In genomic region chr2:120262150-120262549, GRCh38 we compare ENCODE assay signal across 19 cellular contexts. TPM values are rescaled to one million over a fixed set of nuclear protein-coding genes. Genes with fewer than 3 reads are reported as not detected.
DNase-seq lines count a peak whose midpoint lies in the region; ATAC-seq, FAIRE-seq and TF ChIP-seq lines count a peak whose summit lies in the region.
"Had no signal": no experiment of that assay in that cellular context is flagged by ENCODE, and none has a peak within 500 bp of the region (broad histone marks: within the 10 kb centered on the region; RNA-seq: fewer than 3 reads in every experiment).

No MANE protein-coding gene starts in this region.

- H3K14ac ChIP-seq in mesenchymal stem cell (ENCODE audit: low read length in 2 of 2): no peak overlapping the region

- FAIRE-seq in GM12878 (lab: Jason Lieb, UNC): no peak
- FAIRE-seq: A204.1 had no signal

- H3K79me1 ChIP-seq in mesenchymal stem cell (replicated peaks; ENCODE audit: low read length, poor library complexity, severe bottlenecking): peaks cover 31% of the 10 kb centered on the region

- TF ChIP-seq POLR2A in GM12878 (IDR thresholded peaks at IDR 0.05; ENCODE audit: low read depth, low read length) (no peak), suprapubic skin (IDR thresholded peaks at IDR 0.05) (no peak)

- CTCF ChIA-PET in activated naive CD4-positive, alpha-beta T cell treated with anti-CD3 and anti-CD28 coated beads, Interleukin-2, amount 10 ng/mL, durations not matched to agents 7 days and 5 days (lab: Charles Lee): interaction anchor here (1.3 kb wide), 1 partner anchor 51 kb away, joined by 3 read pairs; no protein-coding TSS in a partner anchor
- CTCF ChIA-PET in GM12878 (lab: Yijun Ruan, JAX): interaction anchor here (1.0 kb wide), 1 partner anchor 50 kb away, joined by 3 read pairs; no protein-coding TSS in a partner anchor

- H3K9ac ChIP-seq in GM12878 (ENCODE audit: control insufficient read depth, insufficient read depth, low read length): no peak overlapping the region
- peak overlapping the region; percentile 9 for H3K9ac ChIP-seq in mesenchymal stem cell (ENCODE audit: low read length)

- TF ChIP-seq RAD21 in GM12878 (IDR thresholded peaks at IDR 0.05; ENCODE audit: insufficient read depth, low read depth, low read length): no peak

- no peak overlapping the region for H2BK15ac ChIP-seq in mesenchymal stem cell (ENCODE audit: low read depth, poor library complexity, severe bottlenecking)

- 56% methylated on average over 2 of the region's 2 CpGs for WGBS in GM12878 (ENCODE audit: insufficient coverage, insufficient replicate concordance, low lambda C conversion rate, missing lambda C conversion rate)
- 74% methylated on average over 2 of the region's 2 CpGs for WGBS in mesenchymal stem cell
- 61% methylated on average over 2 of the region's 2 CpGs for WGBS in suprapubic skin

- RAD21 ChIA-PET in GM12878 (lab: Charles Lee; ENCODE audit: unreplicated experiment): interaction anchor here (0.9 to 1.2 kb wide), 3 partner anchors 10 to 31 kb away, joined by 3 read pairs; partner anchors contain the start of gene RALB

- in situ Hi-C loops in GM12878 (cut with MboI): no loop called here

- H3K4me1 ChIP-seq in GM12878 (ENCODE audit: control insufficient read depth, insufficient read depth, low read length) (peaks cover 17% of the 10 kb centered on the region), mesenchymal stem cell (ENCODE audit: control insufficient read depth, insufficient read depth, low read depth, low read length) (peaks cover 5% of the 10 kb centered on the region), suprapubic skin (peaks cover 29% of the 10 kb centered on the region)

- no peak overlapping the region for H3K23ac ChIP-seq in mesenchymal stem cell (ENCODE audit: low read length in 2 of 2)

- intact Hi-C loops in GM12878 (cut with micrococcal nuclease; ENCODE audit: unreplicated experiment): no loop called here

- TF ChIP-seq CTCF in GM12878 (IDR thresholded peaks at IDR 0.05 in 2 of 3, conservative IDR thresholded peaks at IDR 0.05 in 1 of 3; ENCODE audit: control insufficient read depth in 2 of 3, extremely low read depth in 1 of 3, insufficient read depth in 1 of 3, low read depth in 3 of 3, low read length in 3 of 3) (no peak), suprapubic skin (IDR thresholded peaks at IDR 0.05) (no peak)

- peak; percentile 38 for DNase-seq in activated naive CD4-positive, alpha-beta T cell treated with anti-CD3 and anti-CD28 coated beads, Interleukin-2, amount 10 ng/mL, durations not matched to agents 7 days and 5 days
- no peak for DNase-seq in activated naive CD4-positive, alpha-beta T cell treated with Interleukin-2 at 50 U/mL for 16 hours
- DNase-seq in GM12878 (ENCODE audit: low read depth, low spot score): no peak
- no peak for DNase-seq in mesenchymal stem cell
- DNase-seq in suprapubic skin (ENCODE audit: low spot score in 2 of 2): no peak
- DNase-seq in AG08396 (ENCODE audit: low spot score): no peak
- no peak for DNase-seq in putamen (ENCODE audit: low spot score)
- no peak for DNase-seq in activated CD8-positive, alpha-beta memory T cell treated with anti-CD3 and anti-CD28 coated beads, Interleukin-2, amount 50 U/mL, for 48 hours
- DNase-seq: DMS153, EL, HFFc6, KBM-7, NCI-H1092 treated with DMSO at 0.1 percent for 48 hours, NCI-H187 treated with DMSO at 0.1 percent for 48 hours, NCI-H2171, NCI-H446 treated with DMSO at 0.1 percent for 48 hours had no signal

- TF ChIP-seq EP300 in GM12878 (IDR thresholded peaks at IDR 0.05; ENCODE audit: borderline replicate concordance in 1 of 2, control insufficient read depth in 1 of 2, low read depth in 2 of 2, low read length in 2 of 2) (no peak), suprapubic skin (IDR thresholded peaks at IDR 0.05) (no peak)

- H3K9me3 ChIP-seq in GM12878 (replicated peaks; ENCODE audit: control insufficient read depth, insufficient read depth, low read length) (peaks cover 3% of the 10 kb centered on the region; the same call in 2 of the 3 replicates), mesenchymal stem cell (ENCODE audit: control insufficient read depth, low read length) (no peaks in the 10 kb centered on the region), suprapubic skin (peaks cover 3% of the 10 kb centered on the region)

- H3K4me1 Mint-ChIP-seq in activated naive CD4-positive, alpha-beta T cell treated with anti-CD3 and anti-CD28 coated beads, Interleukin-2, amount 10 ng/mL, durations not matched to agents 7 days and 5 days: peaks cover 33% of the 10 kb centered on the region

- no peaks in the 10 kb centered on the region for H4K20me1 ChIP-seq in GM12878 (ENCODE audit: control insufficient read depth, insufficient read depth)

- H2BK12ac ChIP-seq in mesenchymal stem cell (ENCODE audit: low read length in 2 of 2): no peak overlapping the region

- H3K4ac ChIP-seq in mesenchymal stem cell (ENCODE audit: low read depth in 1 of 2, low read length in 2 of 2): no peak overlapping the region

- peaks cover 13% of the 10 kb centered on the region for H3K9me3 Mint-ChIP-seq in activated naive CD4-positive, alpha-beta T cell treated with anti-CD3 and anti-CD28 coated beads, Interleukin-2, amount 10 ng/mL, durations not matched to agents 7 days and 5 days

- H3K4me3 ChIP-seq in GM12878 (no peak overlapping the region), mesenchymal stem cell (ENCODE audit: insufficient read depth in 1 of 2, low read depth in 1 of 2, low read length in 2 of 2) (no peak overlapping the region), suprapubic skin (no peak overlapping the region)

- H4K91ac ChIP-seq in mesenchymal stem cell (ENCODE audit: low read length): no peak overlapping the region

- no peak for ATAC-seq in GM12878

- peak overlapping the region; percentile 75; the same call in 1 of the 2 replicates for H3K4me2 ChIP-seq in GM12878 (ENCODE audit: control insufficient read depth, insufficient read depth)
- H3K4me2 ChIP-seq in mesenchymal stem cell (ENCODE audit: low read length, poor library complexity, severe bottlenecking): no peak overlapping the region

- no peak overlapping the region for H3K18ac ChIP-seq in mesenchymal stem cell (ENCODE audit: low read depth in 1 of 2, low read length in 2 of 2)

- H2AK5ac ChIP-seq in mesenchymal stem cell (ENCODE audit: low read length, severe bottlenecking): no peak overlapping the region

- H4K8ac ChIP-seq in mesenchymal stem cell (ENCODE audit: low read length): no peak overlapping the region

- H3K27ac ChIP-seq in GM12878 (ENCODE audit: control insufficient read depth, insufficient read depth) (0 out of 2 replicates have a peak overlapping the region, but pooled peaks have one; percentile 50), mesenchymal stem cell (ENCODE audit: low read length, poor library complexity, severe bottlenecking) (no peak overlapping the region), suprapubic skin (peak overlapping the region; percentile 10)
- H3K27ac ChIP-seq: C4-2B, HL-60 had no signal

- no peak overlapping the region for H3K4me3 Mint-ChIP-seq in activated naive CD4-positive, alpha-beta T cell treated with anti-CD3 and anti-CD28 coated beads, Interleukin-2, amount 10 ng/mL, durations not matched to agents 7 days and 5 days
- H3K4me3 Mint-ChIP-seq: HFFc6 had no signal

- H2BK5ac ChIP-seq in mesenchymal stem cell (ENCODE audit: low read depth, low read length, poor library complexity, severe bottlenecking): no peak overlapping the region

- H3K27me3 ChIP-seq in GM12878 (replicated peaks in 1 of 2; ENCODE audit: control insufficient read depth in 2 of 2, insufficient read depth in 2 of 2, low read length in 1 of 2): no peaks in the 10 kb centered on the region
- H3K27me3 ChIP-seq in mesenchymal stem cell (ENCODE audit: control insufficient read depth in 1 of 2, insufficient read depth in 1 of 2, low read length in 2 of 2): no peaks in the 10 kb centered on the region
- no peaks in the 10 kb centered on the region for H3K27me3 ChIP-seq in suprapubic skin

- H3K36me3 Mint-ChIP-seq in activated naive CD4-positive, alpha-beta T cell treated with anti-CD3 and anti-CD28 coated beads, Interleukin-2, amount 10 ng/mL, durations not matched to agents 7 days and 5 days: peaks cover 34% of the 10 kb centered on the region

- H3K36me3 ChIP-seq in GM12878 (ENCODE audit: control insufficient read depth in 2 of 2, insufficient read depth in 2 of 2, low read length in 1 of 2): no peaks in the 10 kb centered on the region
- H3K36me3 ChIP-seq in mesenchymal stem cell (ENCODE audit: control insufficient read depth in 1 of 2, insufficient read depth in 2 of 2, low read depth in 1 of 2, low read length in 2 of 2): peaks cover 8 to 11% of the 10 kb centered on the region in 2 experiments
- no peaks in the 10 kb centered on the region for H3K36me3 ChIP-seq in suprapubic skin

- H2BK120ac ChIP-seq in mesenchymal stem cell (ENCODE audit: low read depth, low read length): no peak overlapping the region

- POLR2A ChIA-PET in GM12878 (lab: Charles Lee): interaction anchor here (0.6 to 1.8 kb wide), 4 partner anchors 21 to 47 kb away, joined by 3 to 5 read pairs (median 4); partner anchors contain the start of gene TMEM185B

- BruUV-seq in GM12878 (replicated peaks; lab: Mats Ljungman, UMichigan): no TSS peak

- H2AFZ ChIP-seq in GM12878 (ENCODE audit: control insufficient read depth, low read depth, low read length): no peak overlapping the region
- H2AFZ ChIP-seq in mesenchymal stem cell (ENCODE audit: low read depth, low read length): no peak overlapping the region

- no peak overlapping the region for H3K27ac Mint-ChIP-seq in activated naive CD4-positive, alpha-beta T cell treated with anti-CD3 and anti-CD28 coated beads, Interleukin-2, amount 10 ng/mL, durations not matched to agents 7 days and 5 days
- H3K27ac Mint-ChIP-seq: HFFc6 had no signal

- H3K79me2 ChIP-seq in GM12878 (ENCODE audit: control insufficient read depth, insufficient read depth, low read length): peaks cover 34% of the 10 kb centered on the region

- H3K27me3 Mint-ChIP-seq in activated naive CD4-positive, alpha-beta T cell treated with anti-CD3 and anti-CD28 coated beads, Interleukin-2, amount 10 ng/mL, durations not matched to agents 7 days and 5 days: no peaks in the 10 kb centered on the region

- SMC1A ChIA-PET in GM12878 (lab: Charles Lee; ENCODE audit: uncharacterized antibody, unreplicated experiment): interaction anchor here (1.0 to 1.3 kb wide), 3 partner anchors 10 to 21 kb away, joined by 3 to 6 read pairs (median 6); partner anchors contain the start of gene RALB

RNA-seq across cellular contexts. Expression of gene RALB, which starts 9.5 kb away (rescaled TPM):
- 11.1 and 12.0 TPM in 2 replicates for total RNA-seq in GM12878 (2013; cell fraction: nucleolus; rRNA removed)
- total RNA-seq in GM12878 (2014; rRNA removed): 21.3 and 26.6 TPM in 2 replicates
- total RNA-seq in GM12878 (2014; rRNA removed; fragmentation: Illumina TruSeq; extraction: Trizol): 23.5 and 24.7 TPM in 2 replicates
- 21.7 and 22.5 TPM in 2 replicates for total RNA-seq in GM12878 (2021)
- 25.6 TPM for polyA plus RNA-seq in GM12878 (2011; ENCODE audit: low read depth)
- polyA plus RNA-seq in GM12878 (2011; rRNA removed): 39.9 and 58.5 TPM in 2 replicates
- polyA plus RNA-seq in GM12878 (2011; cell fraction: cytosol; rRNA removed): 23.2 and 27.7 TPM in 2 replicates
- 12.5 and 12.6 TPM in 2 replicates for polyA plus RNA-seq in GM12878 (2011; cell fraction: nucleus; rRNA removed)
- 33.2 and 42.0 TPM in 2 replicates for polyA plus RNA-seq in GM12878 (2012)
- 36.6 and 40.7 TPM in 2 replicates for polyA plus RNA-seq in GM12878 (2014; fragmentation: Illumina TruSeq; extraction: Trizol)
- 10 to 100 TPM in 1 of 2 experiments, 1 to 10 TPM in 1; 8.3 to 15.9 TPM for polyA plus RNA-seq in GM12878 (2014; fragmentation: Nextera tagmentation; extraction: Ambion mirVana)
- polyA plus RNA-seq in GM12878 (2014; rRNA removed): 18.6 and 23.6 TPM in 2 replicates
- polyA plus RNA-seq in GM12878 (2016; fragmentation: Nextera tagmentation; extraction: Ambion mirVana): 10 to 100 TPM; 47.6 to 54.0 TPM
- 14.6 and 17.8 TPM in 2 replicates for polyA minus RNA-seq in GM12878 (2011; rRNA and poly(A)+ RNA removed)
- 7.1 and 10.8 TPM in 2 replicates for polyA minus RNA-seq in GM12878 (2011; cell fraction: cytosol; rRNA and poly(A)+ RNA removed)
- 3.9 and 6.3 TPM in 2 replicates for polyA minus RNA-seq in GM12878 (2011; cell fraction: nucleus; rRNA and poly(A)+ RNA removed)
- polyA plus RNA-seq in mesenchymal stem cell (2013, experiment 1 of 2): 50.6 TPM
- 51.3 TPM for polyA plus RNA-seq in mesenchymal stem cell (2013, experiment 2 of 2)
- 10 to 100 TPM; 21.3 to 37.0 (median 30.5) TPM for total RNA-seq in suprapubic skin

RNA-seq across cellular contexts. Expression of gene TMEM185B, which starts 39.0 kb away (rescaled TPM):
- total RNA-seq in GM12878 (2013; cell fraction: nucleolus; rRNA removed): 24.6 and 27.0 TPM in 2 replicates
- total RNA-seq in GM12878 (2014; rRNA removed): 17.2 and 18.0 TPM in 2 replicates
- 7.3 and 7.6 TPM in 2 replicates for total RNA-seq in GM12878 (2014; rRNA removed; fragmentation: Illumina TruSeq; extraction: Trizol)
- 19.7 and 20.9 TPM in 2 replicates for total RNA-seq in GM12878 (2021)
- polyA plus RNA-seq in GM12878 (2011; ENCODE audit: low read depth): 7.1 TPM
- polyA plus RNA-seq in GM12878 (2011; rRNA removed): 5.5 and 8.7 TPM in 2 replicates
- 9.9 and 12.3 TPM in 2 replicates for polyA plus RNA-seq in GM12878 (2011; cell fraction: cytosol; rRNA removed)
- 20.8 and 23.2 TPM in 2 replicates for polyA plus RNA-seq in GM12878 (2011; cell fraction: nucleus; rRNA removed)
- polyA plus RNA-seq in GM12878 (2012): 10.4 and 13.4 TPM in 2 replicates
- polyA plus RNA-seq in GM12878 (2014; fragmentation: Illumina TruSeq; extraction: Trizol): 18.1 and 19.4 TPM in 2 replicates
- polyA plus RNA-seq in GM12878 (2014; fragmentation: Nextera tagmentation; extraction: Ambion mirVana): 1 to 10 TPM; 2.4 to 3.2 TPM
- 12.5 and 14.1 TPM in 2 replicates for polyA plus RNA-seq in GM12878 (2014; rRNA removed)
- polyA plus RNA-seq in GM12878 (2016; fragmentation: Nextera tagmentation; extraction: Ambion mirVana): 10 to 100 TPM; 16.5 to 17.5 TPM
- 10.8 and 12.3 TPM in 2 replicates for polyA minus RNA-seq in GM12878 (2011; rRNA and poly(A)+ RNA removed)
- 4.2 and 4.3 TPM in 2 replicates for polyA minus RNA-seq in GM12878 (2011; cell fraction: cytosol; rRNA and poly(A)+ RNA removed)
- polyA minus RNA-seq in GM12878 (2011; cell fraction: nucleus; rRNA and poly(A)+ RNA removed): 14.5 and 25.3 TPM in 2 replicates
- polyA plus RNA-seq in mesenchymal stem cell (2013, experiment 1 of 2): 24.4 TPM
- 24.2 TPM for polyA plus RNA-seq in mesenchymal stem cell (2013, experiment 2 of 2)
- 10 to 100 TPM; 22.8 to 40.0 (median 30.4) TPM for total RNA-seq in suprapubic skin
